ENCODE assay signal across 9 cellular contexts in the genomic region with DNA sequence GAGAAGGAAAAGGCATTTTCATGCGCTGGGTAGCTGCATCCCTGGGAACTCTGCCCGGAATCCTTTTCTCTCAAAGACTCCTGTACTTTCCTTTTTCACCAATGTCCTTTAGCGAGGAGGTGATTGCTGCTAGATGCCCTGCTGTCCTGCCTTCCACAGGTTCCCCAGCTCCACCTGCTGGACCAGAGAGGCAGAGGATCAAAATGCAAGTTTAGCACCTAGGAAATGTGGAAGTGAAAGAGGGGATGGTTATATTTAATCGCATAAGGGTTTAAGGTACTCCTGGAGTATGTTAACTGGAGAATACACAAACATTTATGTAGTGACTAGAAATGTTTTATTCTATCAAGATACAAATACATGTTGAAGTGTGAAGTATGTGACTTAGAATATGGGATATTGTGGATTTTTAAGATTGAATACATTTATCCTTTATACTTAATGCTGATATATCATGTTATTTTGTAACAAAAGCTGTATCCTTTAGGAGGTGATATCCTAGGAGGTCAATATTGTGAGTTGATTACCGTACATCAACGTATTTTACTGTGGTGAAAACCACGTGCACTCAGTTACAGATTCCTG.
DNase-seq lines count a peak whose midpoint lies in the region; ATAC-seq, FAIRE-seq and TF ChIP-seq lines count a peak whose summit lies in the region.
"Had no signal": no experiment of that assay in that cellular context is flagged by ENCODE, and none has a peak within 500 bp of the region (broad histone marks: within the 10 kb centered on the region; RNA-seq: fewer than 3 reads in every experiment).

No MANE protein-coding gene starts in this region.

- POLR2A ChIA-PET in HCT116 (lab: Charles Lee), result no interaction called here
- POLR2A ChIA-PET in HepG2 (lab: Yijun Ruan, JAX), result no interaction called here

- 0 out of 4 replicates have a peak, but pooled peaks cover 0 to 2% of the 10 kb centered on the region in 2 experiments for H3K36me3 ChIP-seq in HCT116 (ENCODE audit: control insufficient read depth in 1 of 2, insufficient read depth in 2 of 2, low read length in 2 of 2)
- H3K36me3 ChIP-seq in HepG2 (replicated peaks in 1 of 2; ENCODE audit: control insufficient read depth in 1 of 2, insufficient read depth in 2 of 2, low read length in 2 of 2), result peaks cover 4 to 29% of the 10 kb centered on the region in 2 experiments; a peak in 4 of 5 replicates
- peaks cover 6% of the 10 kb centered on the region for H3K36me3 ChIP-seq in suprapubic skin

- H3K9ac ChIP-seq in HCT116 (ENCODE audit: low read length), result no peak overlapping the region
- no peak overlapping the region for H3K9ac ChIP-seq in HepG2 (ENCODE audit: insufficient read depth, low read depth, low read length)

- ATAC-seq in Right ventricle myocardium superior (ENCODE audit: poor library complexity), result peak; percentile 61
- ATAC-seq in HCT116, result peak; percentile 87
- peak; percentile 90 for ATAC-seq in HepG2

- H3K4me2 ChIP-seq in HCT116 (ENCODE audit: low read length), result no peak overlapping the region
- H3K4me2 ChIP-seq in HepG2 (ENCODE audit: low read depth, low read length), result no peak overlapping the region

- no peak for TF ChIP-seq POLR2A in HCT116 (IDR thresholded peaks at IDR 0.05; ENCODE audit: borderline replicate concordance, extremely low read depth, insufficient read depth, insufficient read length)
- TF ChIP-seq POLR2A in HepG2 (IDR thresholded peaks at IDR 0.05; ENCODE audit: insufficient read depth in 1 of 2, low read depth in 2 of 2, low read length in 2 of 2), result no peak
- TF ChIP-seq POLR2A in suprapubic skin (IDR thresholded peaks at IDR 0.05), result no peak

- in situ Hi-C loops in HepG2 (cut with HindIII; ENCODE audit: extremely low pct_ligation_motif_present, low pct_unique_long_range_greater_than_20kb), result no loop called here

- intact Hi-C loops in Right ventricle myocardium superior (cut with DNase I) (no loop called here), cardiac septum (cut with DNase I) (no loop called here), HCT116 (cut with micrococcal nuclease) (no loop called here), HepG2 (cut with micrococcal nuclease; ENCODE audit: unreplicated experiment) (loop anchor here (1.0 kb wide), 1 partner anchor 199 kb away; no protein-coding TSS in a partner anchor)

- peak; percentile 73 to 84 (median 75); a peak in 5 of 6 replicates for TF ChIP-seq CTCF in HCT116 (IDR thresholded peaks at IDR 0.05 in 2 of 3, conservative IDR thresholded peaks at IDR 0.05 in 1 of 3; ENCODE audit: borderline replicate concordance in 1 of 3, insufficient read depth in 1 of 3, low read depth in 2 of 3, low read length in 2 of 3)
- peak; percentile 81 for TF ChIP-seq CTCF in HepG2 (CRISPR knock-in tag; IDR thresholded peaks at IDR 0.05)
- TF ChIP-seq CTCF in suprapubic skin (IDR thresholded peaks at IDR 0.05), result peak in 1 of 2 donors; percentile 9

- H3K9me3 ChIP-seq in HCT116 (ENCODE audit: control insufficient read depth in 1 of 2, insufficient read depth in 1 of 2, low read depth in 1 of 2, low read length in 2 of 2), result no peaks in the 10 kb centered on the region
- no peaks in the 10 kb centered on the region for H3K9me3 ChIP-seq in HepG2 (ENCODE audit: low read length)
- no peaks in the 10 kb centered on the region for H3K9me3 ChIP-seq in suprapubic skin

- no peak overlapping the region for H3K4me3 ChIP-seq in HCT116 (replicated peaks in 1 of 2; ENCODE audit: low read depth in 1 of 2, low read length in 2 of 2)
- no peak overlapping the region for H3K4me3 ChIP-seq in HepG2 (replicated peaks in 1 of 3; ENCODE audit: insufficient read depth in 1 of 3, low read depth in 2 of 3, low read length in 3 of 3)
- H3K4me3 ChIP-seq in suprapubic skin, result no peak overlapping the region

- H3K4me1 ChIP-seq in HCT116 (ENCODE audit: control insufficient read depth in 1 of 2, insufficient read depth in 2 of 2, low read length in 2 of 2) (peaks cover 15% of the 10 kb centered on the region in 2 experiments; a peak in 3 of 4 replicates), HepG2 (ENCODE audit: insufficient read depth, low read length) (peaks cover 26% of the 10 kb centered on the region), suprapubic skin (no peaks in the 10 kb centered on the region)

- FAIRE-seq in HepG2 (lab: Jason Lieb, UNC), result peak; percentile 86

- whole genome bisulfite sequencing in HepG2 (ENCODE audit: low lambda C conversion rate), result 84% methylated on average over 7 of the region's 7 CpGs
- 79% methylated on average over 7 of the region's 7 CpGs for WGBS in suprapubic skin

- no peak for TF ChIP-seq EP300 in HepG2 (IDR thresholded peaks at IDR 0.05; ENCODE audit: low read depth in 2 of 2, low read length in 2 of 2)
- TF ChIP-seq EP300 in HepG2 (CRISPR knock-in tag; IDR thresholded peaks at IDR 0.05; ENCODE audit: borderline replicate concordance), result no peak
- no peak for TF ChIP-seq EP300 in suprapubic skin (IDR thresholded peaks at IDR 0.05)

- H2AFZ ChIP-seq in HCT116 (ENCODE audit: low read depth, low read length, poor library complexity, severe bottlenecking) (no peak overlapping the region), HepG2 (ENCODE audit: low read length) (no peak overlapping the region)

- H3K27me3 ChIP-seq in HCT116 (ENCODE audit: insufficient read depth, low read length) (no peaks in the 10 kb centered on the region), HepG2 (ENCODE audit: control insufficient read depth in 1 of 2, insufficient read depth in 2 of 2, low read length in 2 of 2) (no peaks in the 10 kb centered on the region), suprapubic skin (no peaks in the 10 kb centered on the region)

- no peaks in the 10 kb centered on the region for H3K9me2 ChIP-seq in HCT116 (ENCODE audit: insufficient read depth)

- H3K79me2 ChIP-seq in HCT116 (ENCODE audit: insufficient read depth, low read length) (no peaks in the 10 kb centered on the region), HepG2 (ENCODE audit: insufficient read depth, low read length) (no peaks in the 10 kb centered on the region)

- H4K20me1 ChIP-seq in HCT116 (ENCODE audit: insufficient read depth) (no peaks in the 10 kb centered on the region), HepG2 (ENCODE audit: insufficient read depth, low read length) (no peaks in the 10 kb centered on the region)

- no TSS peak for BruUV-seq in HCT116 (replicated peaks; lab: Mats Ljungman, UMichigan)
- BruUV-seq in HepG2 (replicated peaks; lab: Mats Ljungman, UMichigan), result no TSS peak

- TF ChIP-seq RAD21 in HCT116 (IDR thresholded peaks at IDR 0.05; ENCODE audit: low read depth) (peak; percentile 75), HepG2 (CRISPR knock-in tag; IDR thresholded peaks at IDR 0.05) (0 out of 2 replicates have a peak, but pooled peaks have one; percentile 42)

- DNase-seq in Right ventricle myocardium superior (no peak), cardiac septum (ENCODE audit: low spot score) (no peak), HCT116 (ENCODE audit: low read depth, low spot score) (no peak), NCI-H146 treated with DMSO at 0.1 percent for 48 hours (lab: John Stamatoyannopoulos, UW; ENCODE audit: unreplicated experiment) (peak; percentile 12), amniotic epithelial cell (ENCODE audit: low read depth) (peak; percentile 42), HepG2 (ENCODE audit: low spot score) (peak; percentile 50), epidermal melanocyte (ENCODE audit: insufficient read length, low spot score) (no peak), suprapubic skin (ENCODE audit: low spot score in 2 of 2) (no peak)

- no peak overlapping the region for H3K27ac ChIP-seq in HCT116 (ENCODE audit: low read depth, low read length)
- H3K27ac ChIP-seq in HepG2 (ENCODE audit: extremely low read length, insufficient read depth, low read length), result no peak overlapping the region
- no peak overlapping the region for H3K27ac ChIP-seq in suprapubic skin
- H3K27ac ChIP-seq: epithelial cell of prostate had no signal

- CTCF ChIA-PET in HCT116 (lab: Charles Lee) (interaction anchor here (1.0 to 4.0 kb wide), 2 partner anchors 12 to 203 kb away, joined by 3 to 17 read pairs; no protein-coding TSS in a partner anchor), HepG2 (lab: Yijun Ruan, JAX; ENCODE audit: low intra/inter-chr PET ratio, low total read pairs) (interaction anchor here (0.8 to 1.9 kb wide), 3 partner anchors 27 to 909 kb away, joined by 3 to 9 read pairs (median 3); no protein-coding TSS in a partner anchor)

- RAD21 ChIA-PET in HCT116 (lab: Charles Lee; ENCODE audit: low non-redundant PET in 1 of 2, low total read pairs in 2 of 2, uncharacterized antibody in 2 of 2, unreplicated experiment in 2 of 2), result interaction anchor here in 1 of 2 experiments (0.9 kb wide), 1 partner anchor 198 kb away, joined by 3 read pairs; no protein-coding TSS in a partner anchor

TF ChIP-seq in HCT116, 20 proteins besides CTCF, POLR2A, EP300 and RAD21 (continues in another document):
- TF ChIP-seq CEBPB (IDR thresholded peaks at IDR 0.05; ENCODE audit: low read depth), result no peak
- no peak for TF ChIP-seq SP1 (IDR thresholded peaks at IDR 0.05; ENCODE audit: low read depth)
- TF ChIP-seq CBX3 (IDR thresholded peaks at IDR 0.05; ENCODE audit: low read depth), result no peak
- TF ChIP-seq, protein P1, sequence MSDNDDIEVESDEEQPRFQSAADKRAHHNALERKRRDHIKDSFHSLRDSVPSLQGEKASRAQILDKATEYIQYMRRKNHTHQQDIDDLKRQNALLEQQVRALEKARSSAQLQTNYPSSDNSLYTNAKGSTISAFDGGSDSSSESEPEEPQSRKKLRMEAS (IDR thresholded peaks at IDR 0.05), result no peak
- TF ChIP-seq EZH2phosphoT487 (IDR thresholded peaks at IDR 0.05; ENCODE audit: borderline replicate concordance), result no peak
- TF ChIP-seq ELF1 (IDR thresholded peaks at IDR 0.05; ENCODE audit: borderline replicate concordance, low read depth), result no peak
- TF ChIP-seq POLR2AphosphoS5 (IDR thresholded peaks at IDR 0.05; ENCODE audit: low read depth, low read length), result no peak

TF ChIP-seq in HepG2, 621 proteins besides CTCF, POLR2A, EP300 and RAD21 (continues in another document):
- TF ChIP-seq ZNF737 (CRISPR knock-in tag; IDR thresholded peaks at IDR 0.05; ENCODE audit: borderline replicate concordance) (no peak), PREB (CRISPR knock-in tag; IDR thresholded peaks at IDR 0.05) (no peak), AHR (CRISPR knock-in tag; IDR thresholded peaks at IDR 0.05) (no peak), ZNF510 (CRISPR knock-in tag; IDR thresholded peaks at IDR 0.05; ENCODE audit: low read depth) (no peak), SMAD3 (CRISPR knock-in tag; IDR thresholded peaks at IDR 0.05) (no peak)
- TF ChIP-seq, protein P2, sequence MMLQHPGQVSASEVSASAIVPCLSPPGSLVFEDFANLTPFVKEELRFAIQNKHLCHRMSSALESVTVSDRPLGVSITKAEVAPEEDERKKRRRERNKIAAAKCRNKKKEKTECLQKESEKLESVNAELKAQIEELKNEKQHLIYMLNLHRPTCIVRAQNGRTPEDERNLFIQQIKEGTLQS (CRISPR knock-in tag; IDR thresholded peaks at IDR 0.05), result no peak

Comparison
In these comparisons a context has a peak if more than half of its experiments do, and no peak if none do; other contexts are left out.
1. DNase-seq: peak in NCI-H146 treated with DMSO at 0.1 percent for 48 hours (single experiment), amniotic epithelial cell (single experiment) and HepG2 (single experiment); none in Right ventricle myocardium superior (single experiment), cardiac septum (single experiment), HCT116 (single experiment), epidermal melanocyte (single experiment) and suprapubic skin (0 of 2).
2. Peak in every context shown above with its lines, with median percentiles within 50 percentile points of each other: ATAC-seq.